8 cellular contexts compared by ENCODE assay signal in genomic region chr3:53254190-53254809, GRCh38. TPM values are rescaled to one million over a fixed set of nuclear protein-coding genes. Genes with fewer than 3 reads are reported as not detected.
DNase-seq lines count a peak whose midpoint lies in the region; ATAC-seq, FAIRE-seq and TF ChIP-seq lines count a peak whose summit lies in the region.

No MANE protein-coding gene starts in this region.

- ATAC-seq in GM12878 = peak; percentile 1

- POLR2A ChIA-PET in GM12878 (lab: Charles Lee) = interaction anchor here (0.6 to 1.6 kb wide), 2 partner anchors 94 to 139 kb away, joined by 3 to 6 read pairs; partner anchors contain the start of gene DCP1A

- peak overlapping the region; percentile 99 for H3K4me2 ChIP-seq in GM12878 (ENCODE audit: control insufficient read depth, insufficient read depth)

- TF ChIP-seq RAD21 in Ishikawa (IDR thresholded peaks at IDR 0.05; ENCODE audit: low read depth) = no peak
- TF ChIP-seq RAD21 in GM12878 (IDR thresholded peaks at IDR 0.05; ENCODE audit: insufficient read depth, low read depth, low read length) = no peak

- peak overlapping the region; percentile 78 for H2AFZ ChIP-seq in GM12878 (ENCODE audit: control insufficient read depth, low read depth, low read length)

- H3K9me3 Mint-ChIP-seq in stimulated activated naive CD8-positive, alpha-beta T cell treated with anti-CD3 and anti-CD28 coated beads, Interleukin-15, Interleukin-2, amounts not matched to agents 100 ng/mL and 50 ng/mL, for 24 hours = no peaks in the 10 kb centered on the region

- no peak for TF ChIP-seq POLR2A in GM12878 (IDR thresholded peaks at IDR 0.05; ENCODE audit: low read depth, low read length)

- in situ Hi-C loops in GM12878 (cut with MboI) = no loop called here

- TSS peak; percentile 51 for BruUV-seq in GM12878 (replicated peaks; lab: Mats Ljungman, UMichigan)

- H3K4me1 Mint-ChIP-seq in stimulated activated naive CD8-positive, alpha-beta T cell treated with anti-CD3 and anti-CD28 coated beads, Interleukin-15, Interleukin-2, amounts not matched to agents 100 ng/mL and 50 ng/mL, for 24 hours (ENCODE audit: low read depth) = peaks cover 45% of the 10 kb centered on the region

- H3K9me3 ChIP-seq in GM12878 (replicated peaks; ENCODE audit: control insufficient read depth, insufficient read depth, low read length) = no peaks in the 10 kb centered on the region
- no peaks in the 10 kb centered on the region for H3K9me3 ChIP-seq in kidney (ENCODE audit: control insufficient read depth in 1 of 2, low read length in 2 of 2)

- SMC1A ChIA-PET in GM12878 (lab: Charles Lee; ENCODE audit: uncharacterized antibody, unreplicated experiment) = interaction anchor here (1.4 to 2.5 kb wide), 4 partner anchors 11 to 56 kb away, joined by 3 to 5 read pairs (median 3); no protein-coding TSS in a partner anchor

- H3K27ac ChIP-seq in GM12878 (ENCODE audit: control insufficient read depth, insufficient read depth) = peak overlapping the region; percentile 79
- H3K27ac ChIP-seq in kidney (ENCODE audit: low read depth in 2 of 2, low read length in 2 of 2) = peak overlapping the region; percentile 80 to 88

- H3K79me2 ChIP-seq in GM12878 (ENCODE audit: control insufficient read depth, insufficient read depth, low read length) = peaks cover 63% of the 10 kb centered on the region

- peaks cover 22% of the 10 kb centered on the region for H3K36me3 Mint-ChIP-seq in stimulated activated naive CD8-positive, alpha-beta T cell treated with anti-CD3 and anti-CD28 coated beads, Interleukin-15, Interleukin-2, amounts not matched to agents 100 ng/mL and 50 ng/mL, for 24 hours (ENCODE audit: low read depth)

- TF ChIP-seq CTCF in GM12865 (IDR thresholded peaks at IDR 0.05; ENCODE audit: insufficient read depth, low read depth, low read length, missing control alignments) = no peak
- no peak for TF ChIP-seq CTCF in GM12878 (IDR thresholded peaks at IDR 0.05 in 2 of 3, conservative IDR thresholded peaks at IDR 0.05 in 1 of 3; ENCODE audit: control insufficient read depth in 2 of 3, extremely low read depth in 1 of 3, insufficient read depth in 1 of 3, low read depth in 3 of 3, low read length in 3 of 3)
- no peak for TF ChIP-seq CTCF in kidney (IDR thresholded peaks at IDR 0.05; ENCODE audit: borderline replicate concordance, extremely low read depth, insufficient read depth)

- no peaks in the 10 kb centered on the region for H3K27me3 Mint-ChIP-seq in stimulated activated naive CD8-positive, alpha-beta T cell treated with anti-CD3 and anti-CD28 coated beads, Interleukin-15, Interleukin-2, amounts not matched to agents 100 ng/mL and 50 ng/mL, for 24 hours

- H3K4me3 ChIP-seq in GM12865 (ENCODE audit: low read depth, low read length) = peak overlapping the region; percentile 64
- peak overlapping the region; percentile 92 for H3K4me3 ChIP-seq in GM12878
- peak overlapping the region; percentile 81 to 84 for H3K4me3 ChIP-seq in kidney (ENCODE audit: low read length in 2 of 2)

- intact Hi-C loops in GM12878 (cut with micrococcal nuclease; ENCODE audit: unreplicated experiment) (no loop called here), kidney (cut with DNase I) (no loop called here)

- H3K4me3 Mint-ChIP-seq in stimulated activated naive CD8-positive, alpha-beta T cell treated with anti-CD3 and anti-CD28 coated beads, Interleukin-15, Interleukin-2, amounts not matched to agents 100 ng/mL and 50 ng/mL, for 24 hours = peak overlapping the region; percentile 92

- peak overlapping the region; percentile 93 for H3K9ac ChIP-seq in GM12878 (ENCODE audit: control insufficient read depth, insufficient read depth, low read length)
- peak overlapping the region; percentile 82 for H3K9ac ChIP-seq in kidney (ENCODE audit: low read length in 2 of 2)

- DNase-seq in GM12865 (ENCODE audit: low read depth) (no peak), GM12878 (ENCODE audit: low read depth, low spot score) (no peak), kidney (no peak), H4 (ENCODE audit: low spot score) (no peak), T1000 (lab: John Stamatoyannopoulos, UW) (no peak), HCEC 1CT (no peak)

- no peak for TF ChIP-seq EP300 in Ishikawa (IDR thresholded peaks at IDR 0.05; ENCODE audit: borderline replicate concordance)
- TF ChIP-seq EP300 in GM12878 (IDR thresholded peaks at IDR 0.05; ENCODE audit: borderline replicate concordance in 1 of 2, control insufficient read depth in 1 of 2, low read depth in 2 of 2, low read length in 2 of 2) = no peak

- H3K4me1 ChIP-seq in GM12878 (ENCODE audit: control insufficient read depth, insufficient read depth, low read length) = peaks cover 32% of the 10 kb centered on the region
- H3K4me1 ChIP-seq in kidney (ENCODE audit: control insufficient read depth in 1 of 2, insufficient read depth in 1 of 2, low read depth in 1 of 2, low read length in 2 of 2) = peaks cover 9 to 22% of the 10 kb centered on the region in 2 donors

- WGBS in GM12878 (ENCODE audit: insufficient coverage, insufficient replicate concordance, low lambda C conversion rate, missing lambda C conversion rate) = under 1% methylated on average over 9 of the region's 9 CpGs

- H4K20me1 ChIP-seq in GM12878 (ENCODE audit: control insufficient read depth, insufficient read depth) = peaks cover 11% of the 10 kb centered on the region

- H3K36me3 ChIP-seq in GM12878 (ENCODE audit: control insufficient read depth in 2 of 2, insufficient read depth in 2 of 2, low read length in 1 of 2) = no peaks in the 10 kb centered on the region
- H3K36me3 ChIP-seq in kidney (ENCODE audit: control insufficient read depth in 1 of 2, insufficient read depth in 2 of 2, low read length in 2 of 2) = no peaks in the 10 kb centered on the region

- RAD21 ChIA-PET in GM12878 (lab: Charles Lee; ENCODE audit: unreplicated experiment) = interaction anchor here (0.7 kb wide), 1 partner anchor 9 kb away, joined by 3 read pairs; no protein-coding TSS in a partner anchor

- peak overlapping the region; percentile 89 for H3K27ac Mint-ChIP-seq in stimulated activated naive CD8-positive, alpha-beta T cell treated with anti-CD3 and anti-CD28 coated beads, Interleukin-15, Interleukin-2, amounts not matched to agents 100 ng/mL and 50 ng/mL, for 24 hours

- H3K27me3 ChIP-seq in GM12878 (replicated peaks in 1 of 2; ENCODE audit: control insufficient read depth in 2 of 2, insufficient read depth in 2 of 2, low read length in 1 of 2) = no peaks in the 10 kb centered on the region

- FAIRE-seq in GM12878 (lab: Jason Lieb, UNC) = no peak
- no peak for FAIRE-seq in kidney (lab: Jason Lieb, UNC)

- CTCF ChIA-PET in GM12878 (lab: Yijun Ruan, JAX) = interaction anchor here (0.7 to 2.2 kb wide), 5 partner anchors 22 to 140 kb away, joined by 3 to 12 read pairs (median 3); partner anchors contain the start of gene DCP1A

TF ChIP-seq in Ishikawa, 13 proteins besides CTCF, POLR2A, EP300 and RAD21:
- TF ChIP-seq NFIC (IDR thresholded peaks at IDR 0.05) = peak; percentile 20; the same call in 1 of the 2 replicates
- no peak for TF ChIP-seq TCF12 (IDR thresholded peaks at IDR 0.05; ENCODE audit: low read depth)

TF ChIP-seq in GM12878, 131 proteins besides CTCF, POLR2A, EP300 and RAD21 (continues in another document):
- TF ChIP-seq SMAD1 (IDR thresholded peaks at IDR 0.05; ENCODE audit: low read depth, partially characterized antibody) (peak; percentile 64), BACH1 (IDR thresholded peaks at IDR 0.05; ENCODE audit: borderline replicate concordance) (0 out of 2 replicates have a peak, but pooled peaks have one; percentile 14), EZH2 (IDR thresholded peaks at IDR 0.05; ENCODE audit: borderline replicate concordance, control insufficient read depth, low read depth, low read length) (no peak)

RNA-seq across cellular contexts. Expression of gene TKT, which starts 1.5 kb away (rescaled TPM):
- 106 and 122 TPM in 2 replicates for total RNA-seq in GM12878 (2013; cell fraction: nucleolus; rRNA removed)
- total RNA-seq in GM12878 (2014; rRNA removed) (331 and 385 TPM in 2 replicates), GM12878 (2014; rRNA removed; fragmentation: Illumina TruSeq; extraction: Trizol) (128 and 136 TPM in 2 replicates), GM12878 (2021) (331 and 349 TPM in 2 replicates), kidney (182 TPM)
- polyA plus RNA-seq in GM12878 (2011; ENCODE audit: low read depth) = 70.6 TPM
- polyA plus RNA-seq in GM12878 (2011; rRNA removed) (37.2 and 113 TPM in 2 replicates), GM12878 (2014; fragmentation: Illumina TruSeq; extraction: Trizol) (49.7 and 140 TPM in 2 replicates), GM12878 (2014; fragmentation: Nextera tagmentation; extraction: Ambion mirVana) (10 to 100 TPM; 56.4 to 98.3 TPM), GM12878 (2014; rRNA removed) (238 and 298 TPM in 2 replicates), GM12878 (2016; fragmentation: Nextera tagmentation; extraction: Ambion mirVana) (100 to 1,000 TPM; 147 to 156 TPM), kidney (ENCODE audit: insufficient read depth, low read depth, low replicate concordance) (224 TPM)
- 108 and 112 TPM in 2 replicates for polyA plus RNA-seq in GM12878 (2011; cell fraction: cytosol; rRNA removed)
- polyA plus RNA-seq in GM12878 (2011; cell fraction: nucleus; rRNA removed) = 176 and 234 TPM in 2 replicates
- 182 and 245 TPM in 2 replicates for polyA plus RNA-seq in GM12878 (2012)
- polyA minus RNA-seq in GM12878 (2011; rRNA and poly(A)+ RNA removed) = 84.9 and 143 TPM in 2 replicates
- polyA minus RNA-seq in GM12878 (2011; cell fraction: cytosol; rRNA and poly(A)+ RNA removed) = 96.5 and 97.3 TPM in 2 replicates
- 44.6 and 71.2 TPM in 2 replicates for polyA minus RNA-seq in GM12878 (2011; cell fraction: nucleus; rRNA and poly(A)+ RNA removed)
- 404 and 447 TPM in 2 replicates for total RNA-seq in H4 (2014; rRNA removed; shearing (Covaris generic))
